14 cellular contexts compared by ENCODE assay signal in genomic region chr6:33065312-33065711, GRCh38. TPM values are rescaled to one million over a fixed set of nuclear protein-coding genes. Genes with fewer than 3 reads are reported as not detected.
DNase-seq lines count a peak whose midpoint lies in the region; ATAC-seq and TF ChIP-seq lines count a peak whose summit lies in the region.
"Had no signal": no experiment of that assay in that cellular context is flagged by ENCODE, and none has a peak within 500 bp of the region (broad histone marks: within the 10 kb centered on the region; RNA-seq: fewer than 3 reads in every experiment).

No MANE protein-coding gene starts in this region.

- peaks cover 65 to 66% of the 10 kb centered on the region in 2 donors for H3K36me3 Mint-ChIP-seq in CD14-positive monocyte
- H3K36me3 Mint-ChIP-seq in dendritic cell treated with granulocyte-macrophage colony-stimulating factor and Interleukin-4, amounts not matched to agents 40 ng/mL and 50 ng/mL, for 4 days (ENCODE audit: low read depth), result peaks cover 77% of the 10 kb centered on the region

- H3K4me1 ChIP-seq in skeletal muscle tissue (ENCODE audit: control insufficient read depth in 3 of 3, insufficient read depth in 3 of 3, low read length in 3 of 3), result no peaks in the 10 kb centered on the region
- H3K4me1 ChIP-seq: Caco-2, HAP-1 had no signal

- H3K27me3 ChIP-seq in skeletal muscle tissue (ENCODE audit: control insufficient read depth in 3 of 3, insufficient read depth in 3 of 3, low read length in 3 of 3), result peaks cover 0 to 4% (median 0%) of the 10 kb centered on the region in 3 donors

- peak overlapping the region; percentile 25 for H3K27ac ChIP-seq in skeletal muscle tissue (ENCODE audit: low read depth, low read length)

- H3K9ac ChIP-seq in skeletal muscle tissue (ENCODE audit: low read depth in 1 of 3, low read length in 3 of 3), result no peak overlapping the region

- peaks cover 51% of the 10 kb centered on the region for H3K4me1 Mint-ChIP-seq in CD14-positive monocyte
- H3K4me1 Mint-ChIP-seq in dendritic cell treated with granulocyte-macrophage colony-stimulating factor and Interleukin-4, amounts not matched to agents 40 ng/mL and 50 ng/mL, for 4 days (ENCODE audit: low read depth), result peaks cover 69% of the 10 kb centered on the region

- no peak overlapping the region for H3K4me3 Mint-ChIP-seq in CD14-positive monocyte
- no peak overlapping the region for H3K4me3 Mint-ChIP-seq in dendritic cell treated with granulocyte-macrophage colony-stimulating factor and Interleukin-4, amounts not matched to agents 40 ng/mL and 50 ng/mL, for 4 days
- H3K4me3 Mint-ChIP-seq: CD8-positive, alpha-beta memory T cell had no signal

- H3K27ac Mint-ChIP-seq in CD14-positive monocyte, result peak overlapping the region in 4 of 7 donors; percentile 31 to 85 (median 68)
- H3K27ac Mint-ChIP-seq in dendritic cell treated with granulocyte-macrophage colony-stimulating factor and Interleukin-4, amounts not matched to agents 40 ng/mL and 50 ng/mL, for 4 days, result peak overlapping the region; percentile 79

- intact Hi-C loops in CD14-positive monocyte (cut with micrococcal nuclease), result no loop called here
- intact Hi-C loops in dendritic cell treated with granulocyte-macrophage colony-stimulating factor and Interleukin-4, amounts not matched to agents 40 ng/mL and 50 ng/mL, for 4 days (cut with micrococcal nuclease), result no loop called here
- intact Hi-C loops in left colon (cut with DNase I, micrococcal nuclease), result no loop called here

- DNase-seq in CD14-positive monocyte (ENCODE audit: low spot score) (no peak), left colon (no peak)
- DNase-seq: Caco-2; CD8-positive, alpha-beta memory T cell; DND-41; GDM1; KBM-7 had no signal

- TF ChIP-seq POLR2A in GM18505 (IDR thresholded peaks at IDR 0.05; ENCODE audit: borderline replicate concordance, extremely low read depth, insufficient read depth, insufficient read length), result peak; percentile 38

- H3K36me3 ChIP-seq in skeletal muscle tissue (ENCODE audit: control insufficient read depth in 3 of 3, insufficient read depth in 3 of 3, low read length in 3 of 3), result peaks cover 0 to 5% (median 4%) of the 10 kb centered on the region in 3 donors
- H3K36me3 ChIP-seq: HAP-1 had no signal

- ATAC-seq in GM18505 (IDR thresholded peaks at IDR 0.05; ENCODE audit: unreplicated experiment), result no peak
- ATAC-seq in left colon, result no peak
- ATAC-seq in HG02798 (IDR thresholded peaks at IDR 0.05; ENCODE audit: poor library complexity, unreplicated experiment), result no peak
- ATAC-seq in HG03342 (IDR thresholded peaks at IDR 0.05; ENCODE audit: unreplicated experiment), result no peak

- H3K27me3 Mint-ChIP-seq in CD14-positive monocyte (ENCODE audit: low read depth in 3 of 3), result peaks cover 0 to 3% (median 0%) of the 10 kb centered on the region in 3 donors
- H3K27me3 Mint-ChIP-seq in dendritic cell treated with granulocyte-macrophage colony-stimulating factor and Interleukin-4, amounts not matched to agents 40 ng/mL and 50 ng/mL, for 4 days, result no peaks in the 10 kb centered on the region

- no peak overlapping the region for H3K4me3 ChIP-seq in skeletal muscle tissue (ENCODE audit: low read length in 3 of 3)
- H3K4me3 ChIP-seq: HAP-1 had no signal

- TF ChIP-seq CTCF in CD14-positive monocyte (IDR thresholded peaks at IDR 0.05), result no peak

- no peaks in the 10 kb centered on the region for H3K9me3 ChIP-seq in skeletal muscle tissue (ENCODE audit: control insufficient read depth in 3 of 3, low read length in 3 of 3)
- H3K9me3 ChIP-seq: Caco-2, HAP-1 had no signal

- H3K9me3 Mint-ChIP-seq in CD14-positive monocyte, result peaks cover 0 to 22% (median 10%) of the 10 kb centered on the region in 7 donors
- H3K9me3 Mint-ChIP-seq in dendritic cell treated with granulocyte-macrophage colony-stimulating factor and Interleukin-4, amounts not matched to agents 40 ng/mL and 50 ng/mL, for 4 days, result peaks cover 8% of the 10 kb centered on the region

RNA-seq across cellular contexts. Expression of gene HLA-DPA1, which starts 8.1 kb away (rescaled TPM):
- polyA plus RNA-seq in CD14-positive monocyte, result 100 to 1,000 TPM; 578 to 796 TPM
- total RNA-seq in skeletal muscle tissue, result 14.6 TPM
- 100 to 1,000 TPM in 1 of 2 donors, 10 to 100 TPM in 1; 14.8 to 103 TPM for total RNA-seq in left colon
- total RNA-seq: Caco-2 had no signal

RNA-seq across cellular contexts. Expression of gene HLA-DPB1, which starts 10.5 kb away (rescaled TPM):
- 100 to 1,000 TPM; 569 to 682 TPM for polyA plus RNA-seq in CD14-positive monocyte
- total RNA-seq in skeletal muscle tissue (9.9 TPM), left colon (10 to 100 TPM; 15.1 to 65.5 TPM)
- total RNA-seq: Caco-2 had no signal

RNA-seq across cellular contexts. Expression of gene HLA-DOA, which starts 55.9 kb away (rescaled TPM):
- polyA plus RNA-seq in CD14-positive monocyte, result 1 to 10 TPM; 2.8 to 9.1 TPM
- total RNA-seq in skeletal muscle tissue, result 1.0 TPM
- 1 to 10 TPM in 1 of 2 donors, under 1 TPM in 1; 0.92 to 4.7 TPM for total RNA-seq in left colon
- total RNA-seq: Caco-2 had no signal
- polyA plus RNA-seq: BJ had no signal
